In the genomic region with DNA sequence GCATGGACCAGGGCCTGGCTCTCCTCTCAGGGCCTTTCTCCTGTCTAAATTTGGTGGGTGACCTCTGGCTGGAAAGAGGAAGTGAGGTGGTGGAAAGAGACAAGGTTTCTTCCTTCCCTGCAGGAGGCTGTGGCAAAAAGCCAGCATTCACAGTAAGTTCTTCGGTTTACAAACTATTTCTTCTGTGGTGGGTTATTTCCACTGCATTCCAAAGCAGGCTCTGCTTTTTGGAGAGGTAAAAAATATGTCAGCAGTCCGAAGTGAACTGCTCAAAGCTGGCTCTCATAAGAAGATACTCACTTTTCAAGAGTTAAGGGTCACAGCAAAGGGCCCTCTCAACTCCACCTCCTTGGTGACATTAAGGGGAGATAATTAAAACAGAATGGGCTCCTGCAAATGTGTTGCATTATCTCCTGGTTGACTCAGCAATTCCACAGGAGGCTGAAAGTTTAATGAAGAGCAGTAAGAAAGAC, we compare ENCODE assay signal across 1 cellular context.
TF ChIP-seq lines count a peak whose summit lies in the region.

No MANE protein-coding gene starts in this region.

TF ChIP-seq in K562, 482 proteins besides CTCF, POLR2A, EP300 and RAD21 (continued from another document and continues in another):
- TF ChIP-seq, protein P1, sequence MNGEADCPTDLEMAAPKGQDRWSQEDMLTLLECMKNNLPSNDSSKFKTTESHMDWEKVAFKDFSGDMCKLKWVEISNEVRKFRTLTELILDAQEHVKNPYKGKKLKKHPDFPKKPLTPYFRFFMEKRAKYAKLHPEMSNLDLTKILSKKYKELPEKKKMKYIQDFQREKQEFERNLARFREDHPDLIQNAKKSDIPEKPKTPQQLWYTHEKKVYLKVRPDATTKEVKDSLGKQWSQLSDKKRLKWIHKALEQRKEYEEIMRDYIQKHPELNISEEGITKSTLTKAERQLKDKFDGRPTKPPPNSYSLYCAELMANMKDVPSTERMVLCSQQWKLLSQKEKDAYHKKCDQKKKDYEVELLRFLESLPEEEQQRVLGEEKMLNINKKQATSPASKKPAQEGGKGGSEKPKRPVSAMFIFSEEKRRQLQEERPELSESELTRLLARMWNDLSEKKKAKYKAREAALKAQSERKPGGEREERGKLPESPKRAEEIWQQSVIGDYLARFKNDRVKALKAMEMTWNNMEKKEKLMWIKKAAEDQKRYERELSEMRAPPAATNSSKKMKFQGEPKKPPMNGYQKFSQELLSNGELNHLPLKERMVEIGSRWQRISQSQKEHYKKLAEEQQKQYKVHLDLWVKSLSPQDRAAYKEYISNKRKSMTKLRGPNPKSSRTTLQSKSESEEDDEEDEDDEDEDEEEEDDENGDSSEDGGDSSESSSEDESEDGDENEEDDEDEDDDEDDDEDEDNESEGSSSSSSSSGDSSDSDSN (IDR thresholded peaks at IDR 0.05; ENCODE audit: borderline replicate concordance in 1 of 2, low read depth in 2 of 2, low read length in 2 of 2): no peak
- TF ChIP-seq HDAC3 (IDR thresholded peaks at IDR 0.05; ENCODE audit: borderline replicate concordance, partially characterized antibody) (peak; percentile 10), L3MBTL2 (IDR thresholded peaks at IDR 0.05) (peak; percentile 52), KLF13 (tag; IDR thresholded peaks at IDR 0.05; ENCODE audit: borderline replicate concordance, low read depth) (no peak), DMBX1 (CRISPR knock-in tag; IDR thresholded peaks at IDR 0.05; ENCODE audit: borderline replicate concordance) (peak; percentile 23; the same call in 1 of the 2 replicates), HIVEP1 (CRISPR knock-in tag; IDR thresholded peaks at IDR 0.05) (no peak), ZSCAN29 (IDR thresholded peaks at IDR 0.05) (peak; percentile 60; the same call in 1 of the 2 replicates), PTTG1 (tag; IDR thresholded peaks at IDR 0.05; ENCODE audit: low read depth) (no peak), LEF1 (IDR thresholded peaks at IDR 0.05) (peak; percentile 88), GATAD2A (IDR thresholded peaks at IDR 0.05) (no peak), XRCC5 (IDR thresholded peaks at IDR 0.05; ENCODE audit: low read depth, low read length) (no peak), ZNF3 (CRISPR knock-in tag; IDR thresholded peaks at IDR 0.05) (no peak), POLR2B (IDR thresholded peaks at IDR 0.05; ENCODE audit: low read depth, partially characterized antibody) (peak; percentile 44), ETV1 (tag; conservative IDR thresholded peaks at IDR 0.05; ENCODE audit: low read depth) (peak; percentile 61; the same call in 1 of the 2 replicates), EHMT2 (IDR thresholded peaks at IDR 0.05) (0 out of 2 replicates have a peak, but pooled peaks have one; percentile 50), HDAC1 (IDR thresholded peaks at IDR 0.05) (0 out of 4 replicates have a peak, but pooled peaks of 1 of the 2 experiments have one; percentile 39), TCFL5 (CRISPR knock-in tag; conservative IDR thresholded peaks at IDR 0.05) (no peak), ELF1 (tag; IDR thresholded peaks at IDR 0.05) (0 out of 2 replicates have a peak, but pooled peaks have one; percentile 53), ZNF354B (CRISPR knock-in tag; IDR thresholded peaks at IDR 0.05) (no peak), MAFG (tag; conservative IDR thresholded peaks at IDR 0.05) (peak; percentile 90), BHLHE40 (IDR thresholded peaks at IDR 0.05; ENCODE audit: low read length) (0 out of 2 replicates have a peak, but pooled peaks have one; percentile 4), NFE2 (IDR thresholded peaks at IDR 0.05; ENCODE audit: low read depth) (peak; percentile 94), MEF2A (IDR thresholded peaks at IDR 0.05; ENCODE audit: control insufficient read depth, low read depth, low read length) (peak; percentile 59; the same call in 1 of the 2 replicates)
- TF ChIP-seq, protein P2, sequence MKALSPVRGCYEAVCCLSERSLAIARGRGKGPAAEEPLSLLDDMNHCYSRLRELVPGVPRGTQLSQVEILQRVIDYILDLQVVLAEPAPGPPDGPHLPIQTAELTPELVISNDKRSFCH (CRISPR knock-in tag; IDR thresholded peaks at IDR 0.05): no peak
- TF ChIP-seq, protein P2 (tag; IDR thresholded peaks at IDR 0.05): 0 out of 2 replicates have a peak, but pooled peaks have one; percentile 60
- TF ChIP-seq, protein P3, sequence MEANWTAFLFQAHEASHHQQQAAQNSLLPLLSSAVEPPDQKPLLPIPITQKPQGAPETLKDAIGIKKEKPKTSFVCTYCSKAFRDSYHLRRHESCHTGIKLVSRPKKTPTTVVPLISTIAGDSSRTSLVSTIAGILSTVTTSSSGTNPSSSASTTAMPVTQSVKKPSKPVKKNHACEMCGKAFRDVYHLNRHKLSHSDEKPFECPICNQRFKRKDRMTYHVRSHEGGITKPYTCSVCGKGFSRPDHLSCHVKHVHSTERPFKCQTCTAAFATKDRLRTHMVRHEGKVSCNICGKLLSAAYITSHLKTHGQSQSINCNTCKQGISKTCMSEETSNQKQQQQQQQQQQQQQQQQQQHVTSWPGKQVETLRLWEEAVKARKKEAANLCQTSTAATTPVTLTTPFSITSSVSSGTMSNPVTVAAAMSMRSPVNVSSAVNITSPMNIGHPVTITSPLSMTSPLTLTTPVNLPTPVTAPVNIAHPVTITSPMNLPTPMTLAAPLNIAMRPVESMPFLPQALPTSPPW (CRISPR knock-in tag; IDR thresholded peaks at IDR 0.05): no peak
- TF ChIP-seq, protein P4, sequence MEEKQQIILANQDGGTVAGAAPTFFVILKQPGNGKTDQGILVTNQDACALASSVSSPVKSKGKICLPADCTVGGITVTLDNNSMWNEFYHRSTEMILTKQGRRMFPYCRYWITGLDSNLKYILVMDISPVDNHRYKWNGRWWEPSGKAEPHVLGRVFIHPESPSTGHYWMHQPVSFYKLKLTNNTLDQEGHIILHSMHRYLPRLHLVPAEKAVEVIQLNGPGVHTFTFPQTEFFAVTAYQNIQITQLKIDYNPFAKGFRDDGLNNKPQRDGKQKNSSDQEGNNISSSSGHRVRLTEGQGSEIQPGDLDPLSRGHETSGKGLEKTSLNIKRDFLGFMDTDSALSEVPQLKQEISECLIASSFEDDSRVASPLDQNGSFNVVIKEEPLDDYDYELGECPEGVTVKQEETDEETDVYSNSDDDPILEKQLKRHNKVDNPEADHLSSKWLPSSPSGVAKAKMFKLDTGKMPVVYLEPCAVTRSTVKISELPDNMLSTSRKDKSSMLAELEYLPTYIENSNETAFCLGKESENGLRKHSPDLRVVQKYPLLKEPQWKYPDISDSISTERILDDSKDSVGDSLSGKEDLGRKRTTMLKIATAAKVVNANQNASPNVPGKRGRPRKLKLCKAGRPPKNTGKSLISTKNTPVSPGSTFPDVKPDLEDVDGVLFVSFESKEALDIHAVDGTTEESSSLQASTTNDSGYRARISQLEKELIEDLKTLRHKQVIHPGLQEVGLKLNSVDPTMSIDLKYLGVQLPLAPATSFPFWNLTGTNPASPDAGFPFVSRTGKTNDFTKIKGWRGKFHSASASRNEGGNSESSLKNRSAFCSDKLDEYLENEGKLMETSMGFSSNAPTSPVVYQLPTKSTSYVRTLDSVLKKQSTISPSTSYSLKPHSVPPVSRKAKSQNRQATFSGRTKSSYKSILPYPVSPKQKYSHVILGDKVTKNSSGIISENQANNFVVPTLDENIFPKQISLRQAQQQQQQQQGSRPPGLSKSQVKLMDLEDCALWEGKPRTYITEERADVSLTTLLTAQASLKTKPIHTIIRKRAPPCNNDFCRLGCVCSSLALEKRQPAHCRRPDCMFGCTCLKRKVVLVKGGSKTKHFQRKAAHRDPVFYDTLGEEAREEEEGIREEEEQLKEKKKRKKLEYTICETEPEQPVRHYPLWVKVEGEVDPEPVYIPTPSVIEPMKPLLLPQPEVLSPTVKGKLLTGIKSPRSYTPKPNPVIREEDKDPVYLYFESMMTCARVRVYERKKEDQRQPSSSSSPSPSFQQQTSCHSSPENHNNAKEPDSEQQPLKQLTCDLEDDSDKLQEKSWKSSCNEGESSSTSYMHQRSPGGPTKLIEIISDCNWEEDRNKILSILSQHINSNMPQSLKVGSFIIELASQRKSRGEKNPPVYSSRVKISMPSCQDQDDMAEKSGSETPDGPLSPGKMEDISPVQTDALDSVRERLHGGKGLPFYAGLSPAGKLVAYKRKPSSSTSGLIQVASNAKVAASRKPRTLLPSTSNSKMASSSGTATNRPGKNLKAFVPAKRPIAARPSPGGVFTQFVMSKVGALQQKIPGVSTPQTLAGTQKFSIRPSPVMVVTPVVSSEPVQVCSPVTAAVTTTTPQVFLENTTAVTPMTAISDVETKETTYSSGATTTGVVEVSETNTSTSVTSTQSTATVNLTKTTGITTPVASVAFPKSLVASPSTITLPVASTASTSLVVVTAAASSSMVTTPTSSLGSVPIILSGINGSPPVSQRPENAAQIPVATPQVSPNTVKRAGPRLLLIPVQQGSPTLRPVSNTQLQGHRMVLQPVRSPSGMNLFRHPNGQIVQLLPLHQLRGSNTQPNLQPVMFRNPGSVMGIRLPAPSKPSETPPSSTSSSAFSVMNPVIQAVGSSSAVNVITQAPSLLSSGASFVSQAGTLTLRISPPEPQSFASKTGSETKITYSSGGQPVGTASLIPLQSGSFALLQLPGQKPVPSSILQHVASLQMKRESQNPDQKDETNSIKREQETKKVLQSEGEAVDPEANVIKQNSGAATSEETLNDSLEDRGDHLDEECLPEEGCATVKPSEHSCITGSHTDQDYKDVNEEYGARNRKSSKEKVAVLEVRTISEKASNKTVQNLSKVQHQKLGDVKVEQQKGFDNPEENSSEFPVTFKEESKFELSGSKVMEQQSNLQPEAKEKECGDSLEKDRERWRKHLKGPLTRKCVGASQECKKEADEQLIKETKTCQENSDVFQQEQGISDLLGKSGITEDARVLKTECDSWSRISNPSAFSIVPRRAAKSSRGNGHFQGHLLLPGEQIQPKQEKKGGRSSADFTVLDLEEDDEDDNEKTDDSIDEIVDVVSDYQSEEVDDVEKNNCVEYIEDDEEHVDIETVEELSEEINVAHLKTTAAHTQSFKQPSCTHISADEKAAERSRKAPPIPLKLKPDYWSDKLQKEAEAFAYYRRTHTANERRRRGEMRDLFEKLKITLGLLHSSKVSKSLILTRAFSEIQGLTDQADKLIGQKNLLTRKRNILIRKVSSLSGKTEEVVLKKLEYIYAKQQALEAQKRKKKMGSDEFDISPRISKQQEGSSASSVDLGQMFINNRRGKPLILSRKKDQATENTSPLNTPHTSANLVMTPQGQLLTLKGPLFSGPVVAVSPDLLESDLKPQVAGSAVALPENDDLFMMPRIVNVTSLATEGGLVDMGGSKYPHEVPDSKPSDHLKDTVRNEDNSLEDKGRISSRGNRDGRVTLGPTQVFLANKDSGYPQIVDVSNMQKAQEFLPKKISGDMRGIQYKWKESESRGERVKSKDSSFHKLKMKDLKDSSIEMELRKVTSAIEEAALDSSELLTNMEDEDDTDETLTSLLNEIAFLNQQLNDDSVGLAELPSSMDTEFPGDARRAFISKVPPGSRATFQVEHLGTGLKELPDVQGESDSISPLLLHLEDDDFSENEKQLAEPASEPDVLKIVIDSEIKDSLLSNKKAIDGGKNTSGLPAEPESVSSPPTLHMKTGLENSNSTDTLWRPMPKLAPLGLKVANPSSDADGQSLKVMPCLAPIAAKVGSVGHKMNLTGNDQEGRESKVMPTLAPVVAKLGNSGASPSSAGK (IDR thresholded peaks at IDR 0.05): no peak
- TF ChIP-seq, protein P5, sequence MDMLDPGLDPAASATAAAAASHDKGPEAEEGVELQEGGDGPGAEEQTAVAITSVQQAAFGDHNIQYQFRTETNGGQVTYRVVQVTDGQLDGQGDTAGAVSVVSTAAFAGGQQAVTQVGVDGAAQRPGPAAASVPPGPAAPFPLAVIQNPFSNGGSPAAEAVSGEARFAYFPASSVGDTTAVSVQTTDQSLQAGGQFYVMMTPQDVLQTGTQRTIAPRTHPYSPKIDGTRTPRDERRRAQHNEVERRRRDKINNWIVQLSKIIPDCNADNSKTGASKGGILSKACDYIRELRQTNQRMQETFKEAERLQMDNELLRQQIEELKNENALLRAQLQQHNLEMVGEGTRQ (CRISPR knock-in tag; IDR thresholded peaks at IDR 0.05): no peak
- TF ChIP-seq, protein P6, sequence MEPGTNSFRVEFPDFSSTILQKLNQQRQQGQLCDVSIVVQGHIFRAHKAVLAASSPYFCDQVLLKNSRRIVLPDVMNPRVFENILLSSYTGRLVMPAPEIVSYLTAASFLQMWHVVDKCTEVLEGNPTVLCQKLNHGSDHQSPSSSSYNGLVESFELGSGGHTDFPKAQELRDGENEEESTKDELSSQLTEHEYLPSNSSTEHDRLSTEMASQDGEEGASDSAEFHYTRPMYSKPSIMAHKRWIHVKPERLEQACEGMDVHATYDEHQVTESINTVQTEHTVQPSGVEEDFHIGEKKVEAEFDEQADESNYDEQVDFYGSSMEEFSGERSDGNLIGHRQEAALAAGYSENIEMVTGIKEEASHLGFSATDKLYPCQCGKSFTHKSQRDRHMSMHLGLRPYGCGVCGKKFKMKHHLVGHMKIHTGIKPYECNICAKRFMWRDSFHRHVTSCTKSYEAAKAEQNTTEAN (CRISPR knock-in tag; IDR thresholded peaks at IDR 0.05): no peak
- TF ChIP-seq, protein P7, sequence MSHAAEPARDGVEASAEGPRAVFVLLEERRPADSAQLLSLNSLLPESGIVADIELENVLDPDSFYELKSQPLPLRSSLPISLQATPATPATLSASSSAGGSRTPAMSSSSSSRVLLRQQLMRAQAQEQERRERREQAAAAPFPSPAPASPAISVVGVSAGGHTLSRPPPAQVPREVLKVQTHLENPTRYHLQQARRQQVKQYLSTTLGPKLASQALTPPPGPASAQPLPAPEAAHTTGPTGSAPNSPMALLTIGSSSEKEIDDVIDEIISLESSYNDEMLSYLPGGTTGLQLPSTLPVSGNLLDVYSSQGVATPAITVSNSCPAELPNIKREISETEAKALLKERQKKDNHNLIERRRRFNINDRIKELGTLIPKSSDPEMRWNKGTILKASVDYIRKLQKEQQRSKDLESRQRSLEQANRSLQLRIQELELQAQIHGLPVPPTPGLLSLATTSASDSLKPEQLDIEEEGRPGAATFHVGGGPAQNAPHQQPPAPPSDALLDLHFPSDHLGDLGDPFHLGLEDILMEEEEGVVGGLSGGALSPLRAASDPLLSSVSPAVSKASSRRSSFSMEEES (CRISPR knock-in tag; IDR thresholded peaks at IDR 0.05): no peak
- TF ChIP-seq, protein P8, sequence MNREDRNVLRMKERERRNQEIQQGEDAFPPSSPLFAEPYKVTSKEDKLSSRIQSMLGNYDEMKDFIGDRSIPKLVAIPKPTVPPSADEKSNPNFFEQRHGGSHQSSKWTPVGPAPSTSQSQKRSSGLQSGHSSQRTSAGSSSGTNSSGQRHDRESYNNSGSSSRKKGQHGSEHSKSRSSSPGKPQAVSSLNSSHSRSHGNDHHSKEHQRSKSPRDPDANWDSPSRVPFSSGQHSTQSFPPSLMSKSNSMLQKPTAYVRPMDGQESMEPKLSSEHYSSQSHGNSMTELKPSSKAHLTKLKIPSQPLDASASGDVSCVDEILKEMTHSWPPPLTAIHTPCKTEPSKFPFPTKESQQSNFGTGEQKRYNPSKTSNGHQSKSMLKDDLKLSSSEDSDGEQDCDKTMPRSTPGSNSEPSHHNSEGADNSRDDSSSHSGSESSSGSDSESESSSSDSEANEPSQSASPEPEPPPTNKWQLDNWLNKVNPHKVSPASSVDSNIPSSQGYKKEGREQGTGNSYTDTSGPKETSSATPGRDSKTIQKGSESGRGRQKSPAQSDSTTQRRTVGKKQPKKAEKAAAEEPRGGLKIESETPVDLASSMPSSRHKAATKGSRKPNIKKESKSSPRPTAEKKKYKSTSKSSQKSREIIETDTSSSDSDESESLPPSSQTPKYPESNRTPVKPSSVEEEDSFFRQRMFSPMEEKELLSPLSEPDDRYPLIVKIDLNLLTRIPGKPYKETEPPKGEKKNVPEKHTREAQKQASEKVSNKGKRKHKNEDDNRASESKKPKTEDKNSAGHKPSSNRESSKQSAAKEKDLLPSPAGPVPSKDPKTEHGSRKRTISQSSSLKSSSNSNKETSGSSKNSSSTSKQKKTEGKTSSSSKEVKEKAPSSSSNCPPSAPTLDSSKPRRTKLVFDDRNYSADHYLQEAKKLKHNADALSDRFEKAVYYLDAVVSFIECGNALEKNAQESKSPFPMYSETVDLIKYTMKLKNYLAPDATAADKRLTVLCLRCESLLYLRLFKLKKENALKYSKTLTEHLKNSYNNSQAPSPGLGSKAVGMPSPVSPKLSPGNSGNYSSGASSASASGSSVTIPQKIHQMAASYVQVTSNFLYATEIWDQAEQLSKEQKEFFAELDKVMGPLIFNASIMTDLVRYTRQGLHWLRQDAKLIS (CRISPR knock-in tag; IDR thresholded peaks at IDR 0.05): no peak
